ENCODE assay signal across 9 cellular contexts in genomic region chr11:47858169-47858543, GRCh38. TPM values are rescaled to one million over a fixed set of nuclear protein-coding genes. Genes with fewer than 3 reads are reported as not detected.
DNase-seq lines count a peak whose midpoint lies in the region; ATAC-seq lines count a peak whose summit lies in the region.
"Had no signal": no experiment of that assay in that cellular context is flagged by ENCODE, and none has a peak within 500 bp of the region (broad histone marks: within the 10 kb centered on the region; RNA-seq: fewer than 3 reads in every experiment).

No MANE protein-coding gene starts in this region.

- no peaks in the 10 kb centered on the region for H3K36me3 Mint-ChIP-seq in stimulated activated memory B cell treated with anti-CD40 and anti-IgM and Interleukin-4, amounts not matched to agents 10 μg/mL and 1 μg/mL and 100 μg/mL, for 72 hours
- H3K36me3 Mint-ChIP-seq in activated naive CD8-positive, alpha-beta T cell treated with anti-CD3 and anti-CD28 coated beads for 36 hours = no peaks in the 10 kb centered on the region

- DNase-seq in RPMI7951 (ENCODE audit: low read depth) (peak; percentile 87), fibroblast of peridontal ligament (ENCODE audit: extremely low read depth) (peak; percentile 93), trophoblast cell (no peak)
- no peak for DNase-seq in stimulated activated CD4-positive, alpha-beta T cell treated with anti-CD3 and anti-CD28 coated beads, Interleukin-4, amount 100 ng/mL, for 4 hours
- no peak for DNase-seq in activated naive CD8-positive, alpha-beta T cell treated with anti-CD3 and anti-CD28 coated beads for 36 hours
- DNase-seq: activated CD8-positive, alpha-beta T cell treated with anti-CD3 and anti-CD28 coated beads, Interleukin-2, amount 10 ng/mL, durations not matched to agents 7 days and 5 days had no signal

- H4K12ac ChIP-seq in trophoblast cell (ENCODE audit: low read depth, low read length) = no peak overlapping the region

- no peak overlapping the region for H3K4me2 ChIP-seq in trophoblast cell (ENCODE audit: low read length)

- H3K36me3 ChIP-seq in trophoblast cell (ENCODE audit: control insufficient read depth in 1 of 2, insufficient read depth in 2 of 2, low read length in 2 of 2) = no peaks in the 10 kb centered on the region

- H3K27ac Mint-ChIP-seq in stimulated activated memory B cell treated with anti-CD40 and anti-IgM and Interleukin-4, amounts not matched to agents 10 μg/mL and 1 μg/mL and 100 μg/mL, for 72 hours = peak overlapping the region; percentile 86
- H3K27ac Mint-ChIP-seq in activated naive CD8-positive, alpha-beta T cell treated with anti-CD3 and anti-CD28 coated beads for 36 hours = no peak overlapping the region
- H3K27ac Mint-ChIP-seq: activated CD8-positive, alpha-beta T cell treated with anti-CD3 and anti-CD28 coated beads, Interleukin-2, amount 10 ng/mL, durations not matched to agents 7 days and 5 days had no signal

- no peak overlapping the region for H3K4me3 ChIP-seq in trophoblast cell (ENCODE audit: low read depth, low read length)

- no peak overlapping the region for H4K8ac ChIP-seq in trophoblast cell (ENCODE audit: low read depth, low read length)

- H3K18ac ChIP-seq in trophoblast cell (ENCODE audit: low read length) = no peak overlapping the region

- WGBS in trophoblast cell (ENCODE audit: extremely low coverage, insufficient coverage, insufficient read length) = no CpG with 5 or more reads among the region's 7 CpGs

- H3K23ac ChIP-seq in trophoblast cell (ENCODE audit: low read length) = no peak overlapping the region

- no peaks in the 10 kb centered on the region for H3K79me2 ChIP-seq in trophoblast cell (ENCODE audit: control insufficient read depth, insufficient read depth, low read length, poor library complexity)

- H3K27ac ChIP-seq in trophoblast cell (ENCODE audit: low read depth, low read length) = no peak overlapping the region

- ATAC-seq in GM21529 (IDR thresholded peaks at IDR 0.05; ENCODE audit: unreplicated experiment) (peak; percentile 2), HG03457 (IDR thresholded peaks at IDR 0.05; ENCODE audit: unreplicated experiment) (no peak)
- ATAC-seq in stimulated activated memory B cell treated with anti-CD40 and anti-IgM and Interleukin-4, amounts not matched to agents 10 μg/mL and 1 μg/mL and 100 μg/mL, for 72 hours = no peak
- ATAC-seq: activated CD8-positive, alpha-beta T cell treated with anti-CD3 and anti-CD28 coated beads, Interleukin-2, amount 10 ng/mL, durations not matched to agents 7 days and 5 days had no signal

- no peaks in the 10 kb centered on the region for H3K27me3 Mint-ChIP-seq in stimulated activated memory B cell treated with anti-CD40 and anti-IgM and Interleukin-4, amounts not matched to agents 10 μg/mL and 1 μg/mL and 100 μg/mL, for 72 hours
- no peaks in the 10 kb centered on the region for H3K27me3 Mint-ChIP-seq in activated naive CD8-positive, alpha-beta T cell treated with anti-CD3 and anti-CD28 coated beads for 36 hours

- no peaks in the 10 kb centered on the region for H3K9me3 Mint-ChIP-seq in stimulated activated memory B cell treated with anti-CD40 and anti-IgM and Interleukin-4, amounts not matched to agents 10 μg/mL and 1 μg/mL and 100 μg/mL, for 72 hours
- H3K9me3 Mint-ChIP-seq in activated naive CD8-positive, alpha-beta T cell treated with anti-CD3 and anti-CD28 coated beads for 36 hours = no peaks in the 10 kb centered on the region

- no peaks in the 10 kb centered on the region for H3K9me3 ChIP-seq in trophoblast cell (ENCODE audit: insufficient read depth, low read depth, low read length)

- no peaks in the 10 kb centered on the region for H3K27me3 ChIP-seq in trophoblast cell (ENCODE audit: insufficient read depth, low read length)

- H2AFZ ChIP-seq in trophoblast cell (ENCODE audit: insufficient read depth, low read length, poor library complexity) = no peak overlapping the region

- peaks cover 8 to 9% of the 10 kb centered on the region in 2 experiments for H3K4me1 ChIP-seq in trophoblast cell (ENCODE audit: control insufficient read depth in 1 of 2, insufficient read depth in 2 of 2, low read length in 2 of 2)

- no peak overlapping the region for H4K91ac ChIP-seq in trophoblast cell (ENCODE audit: low read depth, low read length)

- H2AK5ac ChIP-seq in trophoblast cell (ENCODE audit: low read length) = no peak overlapping the region

- no peak overlapping the region for H3K4me3 Mint-ChIP-seq in stimulated activated memory B cell treated with anti-CD40 and anti-IgM and Interleukin-4, amounts not matched to agents 10 μg/mL and 1 μg/mL and 100 μg/mL, for 72 hours
- H3K4me3 Mint-ChIP-seq in activated naive CD8-positive, alpha-beta T cell treated with anti-CD3 and anti-CD28 coated beads for 36 hours = no peak overlapping the region
- H3K4me3 Mint-ChIP-seq: activated CD8-positive, alpha-beta T cell treated with anti-CD3 and anti-CD28 coated beads, Interleukin-2, amount 10 ng/mL, durations not matched to agents 7 days and 5 days had no signal

- no peak overlapping the region for H2BK12ac ChIP-seq in trophoblast cell (ENCODE audit: low read length)

- H3K9ac ChIP-seq in trophoblast cell (ENCODE audit: low read length) = no peak overlapping the region

- H3K4me1 Mint-ChIP-seq in stimulated activated memory B cell treated with anti-CD40 and anti-IgM and Interleukin-4, amounts not matched to agents 10 μg/mL and 1 μg/mL and 100 μg/mL, for 72 hours = peaks cover 58% of the 10 kb centered on the region
- peaks cover 12% of the 10 kb centered on the region for H3K4me1 Mint-ChIP-seq in activated naive CD8-positive, alpha-beta T cell treated with anti-CD3 and anti-CD28 coated beads for 36 hours

- peaks cover 6% of the 10 kb centered on the region for H3K79me1 ChIP-seq in trophoblast cell (ENCODE audit: low read length)

- no peak overlapping the region for H2BK120ac ChIP-seq in trophoblast cell (ENCODE audit: insufficient read depth, low read length, poor library complexity)

- H3K4ac ChIP-seq in trophoblast cell (ENCODE audit: low read depth, low read length) = no peak overlapping the region

- H3K14ac ChIP-seq in trophoblast cell (ENCODE audit: low read length) = no peak overlapping the region

- H2BK5ac ChIP-seq in trophoblast cell (ENCODE audit: low read depth, low read length, poor library complexity) = no peak overlapping the region

RNA-seq across cellular contexts. Expression of gene NUP160, which starts 10.0 kb away (rescaled TPM):
- total RNA-seq in RPMI7951 (2014; rRNA removed; shearing (Covaris generic)) = 27.1 and 27.4 TPM in 2 replicates
- 27.6 and 28.4 TPM in 2 replicates for polyA plus RNA-seq in trophoblast cell (2013)
- total RNA-seq in activated naive CD8-positive, alpha-beta T cell treated with anti-CD3 and anti-CD28 coated beads for 36 hours = 10 to 100 TPM; 76.9 to 79.2 TPM

Comparison
In these comparisons a context has a peak if more than half of its experiments do, and no peak if none do; other contexts are left out.
1. DNase-seq: peak in RPMI7951 (single experiment) and fibroblast of peridontal ligament (single experiment); none in trophoblast cell (0 of 2), stimulated activated CD4-positive, alpha-beta T cell treated with anti-CD3 and anti-CD28 coated beads, Interleukin-4, amount 100 ng/mL, for 4 hours (0 of 2) and activated naive CD8-positive, alpha-beta T cell treated with anti-CD3 and anti-CD28 coated beads for 36 hours (single experiment).